ENCODE assay signal across 12 cellular contexts in genomic region chr1:181094813-181095212, GRCh38.
DNase-seq lines count a peak whose midpoint lies in the region; ATAC-seq and TF ChIP-seq lines count a peak whose summit lies in the region.
"Had no signal": no experiment of that assay in that cellular context is flagged by ENCODE, and none has a peak within 500 bp of the region (broad histone marks: within the 10 kb centered on the region; RNA-seq: fewer than 3 reads in every experiment).

No MANE protein-coding gene starts in this region.

- peak overlapping the region; percentile 87 to 99 (median 98) for H3K27ac Mint-ChIP-seq in nephron
- H3K27ac Mint-ChIP-seq: activated naive CD8-positive, alpha-beta T cell treated with anti-CD3 and anti-CD28 coated beads for 36 hours had no signal

- peak overlapping the region in 2 of 3 experiments; percentile 43 to 48 for H3K4me3 Mint-ChIP-seq in nephron
- H3K4me3 Mint-ChIP-seq: activated naive CD8-positive, alpha-beta T cell treated with anti-CD3 and anti-CD28 coated beads for 36 hours had no signal

- peak; percentile 80 for DNase-seq in AG08396 (ENCODE audit: low spot score)
- peak; percentile 93 for DNase-seq in NCI-H226
- DNase-seq in fibroblast of gingiva (ENCODE audit: low read depth), result peak; percentile 86
- no peak for DNase-seq in LoVo (ENCODE audit: low spot score)
- no peak for DNase-seq in stimulated activated CD4-positive, alpha-beta T cell treated with anti-CD3 and anti-CD28 coated beads, Interleukin-4, amount 100 ng/mL, for 1 hour
- DNase-seq: activated naive CD8-positive, alpha-beta T cell treated with anti-CD3 and anti-CD28 coated beads for 36 hours; DMS53; NCI-H2227 treated with DMSO at 0.1 percent for 48 hours; small intestine had no signal

- H3K36me3 Mint-ChIP-seq in nephron (ENCODE audit: low read depth), result peaks cover 4% of the 10 kb centered on the region

- ATAC-seq in GM18502 (IDR thresholded peaks at IDR 0.05; ENCODE audit: poor library complexity, unreplicated experiment) (no peak), HG03045 (IDR thresholded peaks at IDR 0.05; ENCODE audit: unreplicated experiment) (no peak)

- H3K27me3 Mint-ChIP-seq in nephron (ENCODE audit: low read depth), result no peaks in the 10 kb centered on the region
- H3K27me3 Mint-ChIP-seq: activated naive CD8-positive, alpha-beta T cell treated with anti-CD3 and anti-CD28 coated beads for 36 hours had no signal

- no peaks in the 10 kb centered on the region for H3K9me3 Mint-ChIP-seq in nephron
- H3K9me3 Mint-ChIP-seq: activated naive CD8-positive, alpha-beta T cell treated with anti-CD3 and anti-CD28 coated beads for 36 hours had no signal

- no peak for TF ChIP-seq CTCF in nephron (IDR thresholded peaks at IDR 0.05; ENCODE audit: unreplicated experiment in 3 of 3)

- H3K4me1 Mint-ChIP-seq in nephron, result peaks cover 90% of the 10 kb centered on the region

Comparison
In these comparisons a context has a peak if more than half of its experiments do, and no peak if none do; other contexts are left out.
1. DNase-seq: peak in AG08396 (single experiment), NCI-H226 (single experiment) and fibroblast of gingiva (single experiment); none in LoVo (single experiment) and stimulated activated CD4-positive, alpha-beta T cell treated with anti-CD3 and anti-CD28 coated beads, Interleukin-4, amount 100 ng/mL, for 1 hour (single experiment).